21 cellular contexts compared by ENCODE assay signal in the genomic region with DNA sequence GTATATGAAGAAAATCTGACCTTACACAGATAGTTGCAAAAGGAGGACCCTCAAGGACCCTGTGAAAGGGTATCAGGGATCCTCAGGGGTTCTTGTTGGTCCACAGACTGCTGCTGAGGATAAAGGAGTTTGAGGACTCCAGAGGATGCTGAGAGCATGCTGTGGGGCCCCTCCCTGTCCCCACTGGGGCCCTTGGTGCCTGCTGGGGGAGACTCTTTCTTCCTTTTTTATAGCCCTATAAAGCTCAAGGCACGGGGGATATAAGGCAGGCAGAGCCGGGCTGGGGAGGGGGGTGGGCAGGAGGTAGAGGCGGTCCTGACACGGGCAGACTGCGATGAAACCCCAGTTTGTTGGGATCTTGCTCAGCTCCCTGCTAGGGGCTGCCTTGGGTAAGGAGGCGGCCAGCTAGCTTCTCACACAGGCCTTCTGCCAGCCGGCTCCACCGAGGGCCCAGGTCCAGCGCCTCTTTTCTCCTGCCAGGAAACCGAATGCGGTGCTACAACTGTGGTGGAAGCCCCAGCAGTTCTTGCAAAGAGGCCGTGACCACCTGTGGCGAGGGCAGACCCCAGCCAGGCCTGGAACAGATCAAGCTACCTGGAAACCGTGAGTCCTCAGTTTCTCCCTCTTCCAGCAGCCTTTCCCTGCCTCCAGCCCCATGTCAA. TPM values are rescaled to one million over a fixed set of nuclear protein-coding genes. Genes with fewer than 3 reads are reported as not detected.
DNase-seq lines count a peak whose midpoint lies in the region; ATAC-seq, FAIRE-seq and TF ChIP-seq lines count a peak whose summit lies in the region.
"Had no signal": no experiment of that assay in that cellular context is flagged by ENCODE, and none has a peak within 500 bp of the region (broad histone marks: within the 10 kb centered on the region; RNA-seq: fewer than 3 reads in every experiment).

Gene LY6G6D, plus strand, starts transcription at position 327 of the 662 bp plus-strand sequence. Its CDS starts 8 bp downstream, at position 335.

- H3K36me3 Mint-ChIP-seq in glutamatergic neuron (ENCODE audit: unreplicated experiment), result no peaks in the 10 kb centered on the region
- no peaks in the 10 kb centered on the region for H3K36me3 Mint-ChIP-seq in neural progenitor cell
- H3K36me3 Mint-ChIP-seq in osteocyte (ENCODE audit: unreplicated experiment), result no peaks in the 10 kb centered on the region
- H3K36me3 Mint-ChIP-seq: stimulated activated memory B cell treated with anti-CD40 and anti-IgM and Interleukin-4, amounts not matched to agents 10 μg/mL and 1 μg/mL and 100 μg/mL, for 72 hours had no signal

- DNase-seq in HepG2 (ENCODE audit: low spot score), result no peak
- DNase-seq in right lobe of liver, result no peak
- no peak for DNase-seq in glutamatergic neuron
- no peak for DNase-seq in neural progenitor cell (ENCODE audit: low spot score)
- DNase-seq in D341Med (ENCODE audit: low spot score), result no peak
- no peak for DNase-seq in NCI-H2107 treated with DMSO at 0.1 percent for 48 hours (lab: John Stamatoyannopoulos, UW; ENCODE audit: unreplicated experiment)
- no peak for DNase-seq in osteocyte (ENCODE audit: extremely low spot score, unreplicated experiment)
- DNase-seq: activated CD4-positive, alpha-beta T cell treated with anti-CD3 and anti-CD28 coated beads for 1 hour; activated gamma-delta T cell treated with Interleukin-2 at 50 U/mL for 16 hours; C1 segment of cervical spinal cord; lower lobe of right lung; MM.1S; NCI-H187 treated with DMSO at 0.1 percent for 48 hours; NCI-H446 treated with DMSO at 0.1 percent for 48 hours; upper lobe of left lung had no signal

- H3K4me3 Mint-ChIP-seq in glutamatergic neuron (ENCODE audit: unreplicated experiment), result peak within 1 kb of the TSS; percentile 75
- H3K4me3 Mint-ChIP-seq in neural progenitor cell, result peak within 1 kb of the TSS; percentile 71
- no peak within 1 kb of the TSS for H3K4me3 Mint-ChIP-seq in osteocyte (ENCODE audit: unreplicated experiment)
- H3K4me3 Mint-ChIP-seq: stimulated activated memory B cell treated with anti-CD40 and anti-IgM and Interleukin-4, amounts not matched to agents 10 μg/mL and 1 μg/mL and 100 μg/mL, for 72 hours had no signal

- H3K9ac ChIP-seq in HepG2 (ENCODE audit: insufficient read depth, low read depth, low read length) (no peak within 1 kb of the TSS), neural progenitor cell (no peak within 1 kb of the TSS)

- H3K9me3 ChIP-seq in HepG2 (ENCODE audit: low read length) (no peaks in the 10 kb centered on the region), right lobe of liver (no peaks in the 10 kb centered on the region), neural progenitor cell (ENCODE audit: low read depth) (no peaks in the 10 kb centered on the region)
- H3K9me3 ChIP-seq: lower lobe of right lung, upper lobe of left lung had no signal

- in situ Hi-C loops in HepG2 (cut with HindIII; ENCODE audit: extremely low pct_ligation_motif_present, low pct_unique_long_range_greater_than_20kb), result no loop called here

- no peaks in the 10 kb centered on the region for H3K36me3 ChIP-seq in HepG2 (replicated peaks in 1 of 2; ENCODE audit: control insufficient read depth in 1 of 2, insufficient read depth in 2 of 2, low read length in 2 of 2)
- no peaks in the 10 kb centered on the region for H3K36me3 ChIP-seq in right lobe of liver
- no peaks in the 10 kb centered on the region for H3K36me3 ChIP-seq in neural progenitor cell
- H3K36me3 ChIP-seq: lower lobe of right lung, upper lobe of left lung had no signal

- H4K20me1 ChIP-seq in HepG2 (ENCODE audit: insufficient read depth, low read length), result no peaks in the 10 kb centered on the region
- H4K20me1 ChIP-seq in neural progenitor cell (ENCODE audit: low read depth), result no peaks in the 10 kb centered on the region

- WGBS in HepG2 (ENCODE audit: low lambda C conversion rate), result 41% methylated on average over 7 of the region's 14 CpGs
- WGBS in right lobe of liver (ENCODE audit: insufficient coverage, low coverage, low lambda C conversion rate, missing lambda C conversion rate), result 70% methylated on average over 2 of the region's 14 CpGs

- peaks cover 8% of the 10 kb centered on the region for H3K27me3 Mint-ChIP-seq in glutamatergic neuron (ENCODE audit: unreplicated experiment)
- peaks cover 18% of the 10 kb centered on the region for H3K27me3 Mint-ChIP-seq in neural progenitor cell (ENCODE audit: insufficient read depth, low read depth)
- peaks cover 9% of the 10 kb centered on the region for H3K27me3 Mint-ChIP-seq in osteocyte (ENCODE audit: unreplicated experiment)
- H3K27me3 Mint-ChIP-seq: stimulated activated memory B cell treated with anti-CD40 and anti-IgM and Interleukin-4, amounts not matched to agents 10 μg/mL and 1 μg/mL and 100 μg/mL, for 72 hours had no signal

- no peak within 1 kb of the TSS; a peak in 1 of 6 replicates for H3K4me3 ChIP-seq in HepG2 (replicated peaks in 1 of 3; ENCODE audit: insufficient read depth in 1 of 3, low read depth in 2 of 3, low read length in 3 of 3)
- no peak within 1 kb of the TSS for H3K4me3 ChIP-seq in right lobe of liver
- no peak within 1 kb of the TSS for H3K4me3 ChIP-seq in neural progenitor cell
- H3K4me3 ChIP-seq: lower lobe of right lung, upper lobe of left lung had no signal

- H2AFZ ChIP-seq in HepG2 (ENCODE audit: low read length) (peak within 1 kb of the TSS; percentile 5), neural progenitor cell (replicated peaks) (peak within 1 kb of the TSS; percentile 89)

- H3K4me1 ChIP-seq in HepG2 (ENCODE audit: insufficient read depth, low read length), result peaks cover 25% of the 10 kb centered on the region
- H3K4me1 ChIP-seq in right lobe of liver, result no peaks in the 10 kb centered on the region
- H3K4me1 ChIP-seq in neural progenitor cell, result peaks cover 25% of the 10 kb centered on the region

- intact Hi-C loops in HepG2 (cut with micrococcal nuclease; ENCODE audit: unreplicated experiment), result loop anchor here (5.0 kb wide), 1 partner anchor 33 kb away; the partner anchor contains the start of gene LY6G5C
- intact Hi-C loops in right lobe of liver (cut with DNase I), result loop anchor here in 1 of 2 donors (10.0 kb wide), 1 partner anchor 50 kb away; the partner anchor contains the start of gene SAPCD1

- H3K27ac Mint-ChIP-seq in glutamatergic neuron (ENCODE audit: unreplicated experiment), result peak within 1 kb of the TSS; percentile 62
- peak within 1 kb of the TSS; percentile 97 for H3K27ac Mint-ChIP-seq in neural progenitor cell
- H3K27ac Mint-ChIP-seq in osteocyte (ENCODE audit: unreplicated experiment), result no peak within 1 kb of the TSS
- H3K27ac Mint-ChIP-seq: stimulated activated memory B cell treated with anti-CD40 and anti-IgM and Interleukin-4, amounts not matched to agents 10 μg/mL and 1 μg/mL and 100 μg/mL, for 72 hours had no signal

- CTCF ChIA-PET in HepG2 (lab: Yijun Ruan, JAX; ENCODE audit: low intra/inter-chr PET ratio, low total read pairs), result no interaction called here

- ATAC-seq in HepG2 (no peak), right lobe of liver (no peak), GM18907 (IDR thresholded peaks at IDR 0.05; ENCODE audit: unreplicated experiment) (no peak)
- ATAC-seq: lower lobe of right lung; stimulated activated memory B cell treated with anti-CD40 and anti-IgM and Interleukin-4, amounts not matched to agents 10 μg/mL and 1 μg/mL and 100 μg/mL, for 72 hours had no signal

- H3K27me3 ChIP-seq in HepG2 (ENCODE audit: control insufficient read depth in 1 of 2, insufficient read depth in 2 of 2, low read length in 2 of 2) (peaks cover 13 to 51% of the 10 kb centered on the region in 2 experiments; a peak in 4 of 5 replicates), right lobe of liver (no peaks in the 10 kb centered on the region), neural progenitor cell (no peaks in the 10 kb centered on the region)
- H3K27me3 ChIP-seq: upper lobe of left lung had no signal

- TF ChIP-seq POLR2A in HepG2 (IDR thresholded peaks at IDR 0.05; ENCODE audit: insufficient read depth in 1 of 2, low read depth in 2 of 2, low read length in 2 of 2) (no peak), right lobe of liver (IDR thresholded peaks at IDR 0.05) (no peak)

- no peaks in the 10 kb centered on the region for H3K79me2 ChIP-seq in HepG2 (ENCODE audit: insufficient read depth, low read length)
- H3K79me2 ChIP-seq in neural progenitor cell (ENCODE audit: low read depth), result no peaks in the 10 kb centered on the region

- H3K27ac ChIP-seq in HepG2 (ENCODE audit: extremely low read length, insufficient read depth, low read length) (no peak within 1 kb of the TSS), right lobe of liver (no peak within 1 kb of the TSS), neural progenitor cell (peak within 1 kb of the TSS; percentile 57)
- H3K27ac ChIP-seq: epithelial cell of prostate, lower lobe of right lung had no signal

- H3K4me1 Mint-ChIP-seq in glutamatergic neuron (ENCODE audit: low read depth, unreplicated experiment) (peaks cover 17% of the 10 kb centered on the region), neural progenitor cell (peaks cover 49% of the 10 kb centered on the region), osteocyte (ENCODE audit: unreplicated experiment) (peaks cover 6% of the 10 kb centered on the region)

- FAIRE-seq in HepG2 (lab: Jason Lieb, UNC), result no peak

- no TSS peak for BruUV-seq in HepG2 (replicated peaks; lab: Mats Ljungman, UMichigan)

- TF ChIP-seq EP300 in HepG2 (IDR thresholded peaks at IDR 0.05; ENCODE audit: low read depth in 2 of 2, low read length in 2 of 2), result no peak
- no peak for TF ChIP-seq EP300 in HepG2 (CRISPR knock-in tag; IDR thresholded peaks at IDR 0.05; ENCODE audit: borderline replicate concordance)

- peaks cover 21% of the 10 kb centered on the region for H3F3A ChIP-seq in neural progenitor cell (ENCODE audit: low read depth)

- TF ChIP-seq CTCF in HepG2 (CRISPR knock-in tag; IDR thresholded peaks at IDR 0.05) (no peak), right lobe of liver (IDR thresholded peaks at IDR 0.05) (no peak), glutamatergic neuron (IDR thresholded peaks at IDR 0.05; ENCODE audit: partially characterized antibody, unreplicated experiment) (no peak), neural progenitor cell (IDR thresholded peaks at IDR 0.05) (no peak), osteocyte (IDR thresholded peaks at IDR 0.05) (no peak)

- no peak for TF ChIP-seq RAD21 in HepG2 (CRISPR knock-in tag; IDR thresholded peaks at IDR 0.05)

- POLR2A ChIA-PET in HepG2 (lab: Yijun Ruan, JAX), result interaction anchor here (0.6 to 5.1 kb wide), 12 partner anchors 10 to 187 kb away, joined by 3 to 31 read pairs (median 3); partner anchors contain the start of genes ABHD16A, DDAH2, HSPA1B and VARS1

- H3K4me2 ChIP-seq in HepG2 (ENCODE audit: low read depth, low read length) (peak within 1 kb of the TSS; percentile 63), neural progenitor cell (peak within 1 kb of the TSS; percentile 64)

- H3K9me3 Mint-ChIP-seq in glutamatergic neuron (ENCODE audit: unreplicated experiment), result peaks cover 12% of the 10 kb centered on the region
- H3K9me3 Mint-ChIP-seq in neural progenitor cell, result no peaks in the 10 kb centered on the region
- H3K9me3 Mint-ChIP-seq in osteocyte (ENCODE audit: unreplicated experiment), result no peaks in the 10 kb centered on the region
- H3K9me3 Mint-ChIP-seq: stimulated activated memory B cell treated with anti-CD40 and anti-IgM and Interleukin-4, amounts not matched to agents 10 μg/mL and 1 μg/mL and 100 μg/mL, for 72 hours had no signal

RNA-seq across cellular contexts. Expression of gene LY6G6D, which starts in this region (rescaled TPM):
- total RNA-seq in HepG2 (2016; rRNA removed; fragmentation: Illumina TruSeq; extraction: Trizol) (not detected in 2 replicates), right lobe of liver (not detected), glutamatergic neuron (ENCODE audit: unreplicated experiment) (not detected), neural progenitor cell (ENCODE audit: low replicate concordance) (0.90 TPM in 1 of 2 replicates, not detected in the other), osteocyte (not detected in 2 replicates)
- total RNA-seq in HepG2 (2016; cell fraction: cytosol; rRNA removed; fragmentation: Illumina TruSeq; extraction: Trizol; ENCODE audit: low read depth), result not detected in 2 replicates
- total RNA-seq in HepG2 (2016; cell fraction: insoluble cytoplasmic fraction; rRNA removed; fragmentation: Illumina TruSeq; extraction: Trizol), result not detected in 2 replicates
- total RNA-seq in HepG2 (2016; cell fraction: membrane; rRNA removed; fragmentation: Illumina TruSeq; extraction: Trizol), result not detected in 2 replicates
- total RNA-seq in HepG2 (2016; cell fraction: nucleus; rRNA removed; fragmentation: Illumina TruSeq; extraction: Trizol), result not detected in 2 replicates
- not detected in 2 replicates for polyA plus RNA-seq in HepG2 (2011; rRNA removed)
- not detected in 2 replicates for polyA plus RNA-seq in HepG2 (2011; cell fraction: cytosol; rRNA removed)
- not detected in 2 replicates for polyA plus RNA-seq in HepG2 (2011; cell fraction: nucleus; rRNA removed)
- polyA plus RNA-seq in HepG2 (2012), result 0.47 TPM in 1 of 2 replicates, not detected in the other
- polyA plus RNA-seq in HepG2 (2016; cell fraction: cytosol; fragmentation: Illumina TruSeq; extraction: Trizol; ENCODE audit: low read depth), result not detected in 2 replicates
- not detected in 2 replicates for polyA plus RNA-seq in HepG2 (2016; cell fraction: insoluble cytoplasmic fraction; fragmentation: Illumina TruSeq; extraction: Trizol; ENCODE audit: low read depth)
- not detected in 2 replicates for polyA plus RNA-seq in HepG2 (2016; cell fraction: membrane; fragmentation: Illumina TruSeq; extraction: Trizol; ENCODE audit: low read depth)
- not detected in 2 replicates for polyA plus RNA-seq in HepG2 (2016; cell fraction: nucleus; fragmentation: Illumina TruSeq; extraction: Trizol; ENCODE audit: insufficient read depth, low read depth)
- not detected in 2 replicates for polyA minus RNA-seq in HepG2 (2011; rRNA and poly(A)+ RNA removed; ENCODE audit: low replicate concordance)
- polyA minus RNA-seq in HepG2 (2011; cell fraction: cytosol; rRNA and poly(A)+ RNA removed), result not detected in 2 replicates
- polyA minus RNA-seq in HepG2 (2011; cell fraction: nucleus; rRNA and poly(A)+ RNA removed), result not detected in 2 replicates
- total RNA-seq: A172, Daoy, lower lobe of right lung, omental fat pad, upper lobe of left lung had no signal
